ENCODE assay signal across 8 cellular contexts in the genomic region with DNA sequence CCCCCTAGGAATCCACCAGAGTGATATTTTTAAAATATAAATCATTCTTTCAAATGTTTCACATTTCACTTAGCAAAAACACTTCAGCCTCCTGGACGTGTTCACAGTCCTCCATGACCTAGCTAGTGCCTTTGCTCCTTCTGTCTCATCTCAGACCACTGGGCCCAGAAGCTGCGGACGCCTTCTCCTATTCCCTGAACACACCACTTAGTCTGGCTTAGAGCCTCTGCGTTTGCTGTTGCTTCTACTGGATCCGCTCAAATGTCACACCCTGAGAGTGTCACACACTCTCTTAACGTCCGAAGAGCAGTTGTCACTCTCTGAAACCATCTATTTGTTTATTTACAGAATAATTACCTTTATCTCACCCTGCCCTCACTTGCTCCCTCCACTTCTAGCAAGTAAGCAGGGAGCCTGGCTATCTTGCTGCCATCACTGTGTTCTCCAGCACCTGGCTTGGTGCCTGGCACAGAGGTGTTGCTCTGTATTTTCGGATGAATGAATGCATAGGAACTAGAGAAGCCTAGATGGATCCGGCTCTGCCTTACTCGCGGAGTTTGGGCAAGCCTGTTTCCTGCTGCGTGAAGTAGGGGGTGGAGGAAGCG. TPM values are rescaled to one million over a fixed set of nuclear protein-coding genes. Genes with fewer than 3 reads are reported as not detected.
DNase-seq lines count a peak whose midpoint lies in the region; TF ChIP-seq lines count a peak whose summit lies in the region.

No MANE protein-coding gene starts in this region.

- peaks cover 13% of the 10 kb centered on the region for H3K4me1 ChIP-seq in A673 (ENCODE audit: insufficient read depth, low read length, poor library complexity, severe bottlenecking)
- H3K4me1 ChIP-seq in HUES6 (ENCODE audit: control insufficient read depth, insufficient read depth, low read length), result peaks cover 22% of the 10 kb centered on the region
- H3K4me1 ChIP-seq in mucosa of rectum (ENCODE audit: control insufficient read depth in 2 of 2, insufficient read depth in 2 of 2, low read length in 2 of 2), result peaks cover 26 to 31% of the 10 kb centered on the region in 2 donors

- POLR2A ChIA-PET in A673 (lab: Charles Lee; ENCODE audit: low non-redundant PET), result no interaction called here

- intact Hi-C loops in A673 (cut with micrococcal nuclease; ENCODE audit: unreplicated experiment), result no loop called here

- H3K4me3 ChIP-seq in A673 (ENCODE audit: low read depth, low read length, poor library complexity, severe bottlenecking) (peak overlapping the region; percentile 61), HUES6 (ENCODE audit: low read depth, low read length) (peak overlapping the region; percentile 69), cardiac fibroblast (replicated peaks in 1 of 2; ENCODE audit: low read depth in 2 of 2, low read length in 2 of 2) (peak overlapping the region; percentile 58 to 65), mucosa of rectum (ENCODE audit: low read length in 2 of 2) (peak overlapping the region; percentile 74 to 80)

- H3K27ac ChIP-seq in A673 (ENCODE audit: low read depth, low read length, poor library complexity, severe bottlenecking), result peak overlapping the region; percentile 76
- H3K27ac ChIP-seq in HUES6 (ENCODE audit: low read depth, low read length), result peak overlapping the region; percentile 73
- peak overlapping the region; percentile 99 for H3K27ac ChIP-seq in mucosa of rectum (ENCODE audit: low read depth in 2 of 2, low read length in 2 of 2)

- H3K36me3 ChIP-seq in A673 (ENCODE audit: insufficient read depth, low read length, poor library complexity, severe bottlenecking) (no peaks in the 10 kb centered on the region), HUES6 (ENCODE audit: control insufficient read depth, insufficient read depth, low read length) (0 out of 2 replicates have a peak, but pooled peaks cover under 1% of the 10 kb centered on the region), mucosa of rectum (ENCODE audit: control insufficient read depth in 2 of 2, insufficient read depth in 2 of 2, low read length in 2 of 2) (peaks cover 0 to 4% of the 10 kb centered on the region in 2 donors)

- H3K9me3 ChIP-seq in A673 (ENCODE audit: low read depth, low read length, poor library complexity, severe bottlenecking) (no peaks in the 10 kb centered on the region), HUES6 (ENCODE audit: control insufficient read depth, insufficient read depth, low read depth, low read length) (no peaks in the 10 kb centered on the region), mucosa of rectum (ENCODE audit: control insufficient read depth in 2 of 2, low read length in 2 of 2) (no peaks in the 10 kb centered on the region)

- TF ChIP-seq CTCF in A673 (conservative IDR thresholded peaks at IDR 0.05; ENCODE audit: low read depth, low read length) (no peak), cardiac fibroblast (IDR thresholded peaks at IDR 0.05; ENCODE audit: low read depth, low read length) (no peak)

- H3K27me3 ChIP-seq in A673 (replicated peaks; ENCODE audit: insufficient read depth, low read depth, low read length, poor library complexity), result no peaks in the 10 kb centered on the region
- no peaks in the 10 kb centered on the region for H3K27me3 ChIP-seq in HUES6 (ENCODE audit: control insufficient read depth, insufficient read depth, low read length)
- no peaks in the 10 kb centered on the region for H3K27me3 ChIP-seq in mucosa of rectum (ENCODE audit: control insufficient read depth in 2 of 2, insufficient read depth in 2 of 2, low read length in 2 of 2)

- BruUV-seq in A673 (replicated peaks; lab: Mats Ljungman, UMichigan), result no TSS peak

- peak overlapping the region; percentile 82 for H3K9ac ChIP-seq in HUES6 (ENCODE audit: low read length)
- H3K9ac ChIP-seq in mucosa of rectum (ENCODE audit: low read depth in 1 of 2, low read length in 2 of 2), result peak overlapping the region; percentile 90 to 92

- CTCF ChIA-PET in A673 (lab: Charles Lee), result interaction anchor here (1.3 kb wide), 1 partner anchor 115 kb away, joined by 5 read pairs; no protein-coding TSS in a partner anchor

- DNase-seq in A673 (ENCODE audit: low spot score), result no peak
- no peak for DNase-seq in cardiac fibroblast (ENCODE audit: low read depth in 2 of 2)
- DNase-seq in SK-N-DZ (ENCODE audit: low spot score), result no peak
- no peak for DNase-seq in KG1 (lab: John Stamatoyannopoulos, UW)
- no peak for DNase-seq in DMS 273 (lab: John Stamatoyannopoulos, UW; ENCODE audit: unreplicated experiment)
- DNase-seq in CD1c-positive myeloid dendritic cell (ENCODE audit: extremely low spot score), result no peak

RNA-seq across cellular contexts. Expression of a gene that starts 1.2 kb away (rescaled TPM):
- 32.1 and 38.1 TPM in 2 replicates for total RNA-seq in A673 (2021)
- 61.5 and 64.0 TPM in 2 replicates for polyA plus RNA-seq in SK-N-DZ (2014; cell fraction: cytosol; rRNA removed)
- polyA plus RNA-seq in SK-N-DZ (2014; cell fraction: nucleus; rRNA removed), result 51.1 and 64.7 TPM in 2 replicates

RNA-seq across cellular contexts. Expression of a gene that starts 15.9 kb away (rescaled TPM):
- total RNA-seq in A673 (2021), result 0.81 TPM in 1 of 2 replicates, not detected in the other
- polyA plus RNA-seq in SK-N-DZ (2014; cell fraction: cytosol; rRNA removed), result 28.3 and 33.5 TPM in 2 replicates
- 28.9 and 40.2 TPM in 2 replicates for polyA plus RNA-seq in SK-N-DZ (2014; cell fraction: nucleus; rRNA removed)

RNA-seq across cellular contexts. Expression of a gene that starts 21.3 kb away (rescaled TPM):
- total RNA-seq in A673 (2021), result 3.0 and 5.3 TPM in 2 replicates
- polyA plus RNA-seq in SK-N-DZ (2014; cell fraction: cytosol; rRNA removed), result 26.1 and 35.3 TPM in 2 replicates
- 32.0 and 39.8 TPM in 2 replicates for polyA plus RNA-seq in SK-N-DZ (2014; cell fraction: nucleus; rRNA removed)

RNA-seq across cellular contexts. Expression of a gene that starts 24.8 kb away (rescaled TPM):
- total RNA-seq in A673 (2021), result not detected in 2 replicates
- not detected in 2 replicates for polyA plus RNA-seq in SK-N-DZ (2014; cell fraction: cytosol; rRNA removed)
- polyA plus RNA-seq in SK-N-DZ (2014; cell fraction: nucleus; rRNA removed), result not detected in 2 replicates

RNA-seq across cellular contexts. Expression of a gene that starts 41.1 kb away (rescaled TPM):
- total RNA-seq in A673 (2021), result not detected in 2 replicates
- polyA plus RNA-seq in SK-N-DZ (2014; cell fraction: cytosol; rRNA removed), result not detected in 2 replicates
- not detected in 2 replicates for polyA plus RNA-seq in SK-N-DZ (2014; cell fraction: nucleus; rRNA removed)
